Comparison of ENCODE assay signal across 8 cellular contexts in the genomic region with DNA sequence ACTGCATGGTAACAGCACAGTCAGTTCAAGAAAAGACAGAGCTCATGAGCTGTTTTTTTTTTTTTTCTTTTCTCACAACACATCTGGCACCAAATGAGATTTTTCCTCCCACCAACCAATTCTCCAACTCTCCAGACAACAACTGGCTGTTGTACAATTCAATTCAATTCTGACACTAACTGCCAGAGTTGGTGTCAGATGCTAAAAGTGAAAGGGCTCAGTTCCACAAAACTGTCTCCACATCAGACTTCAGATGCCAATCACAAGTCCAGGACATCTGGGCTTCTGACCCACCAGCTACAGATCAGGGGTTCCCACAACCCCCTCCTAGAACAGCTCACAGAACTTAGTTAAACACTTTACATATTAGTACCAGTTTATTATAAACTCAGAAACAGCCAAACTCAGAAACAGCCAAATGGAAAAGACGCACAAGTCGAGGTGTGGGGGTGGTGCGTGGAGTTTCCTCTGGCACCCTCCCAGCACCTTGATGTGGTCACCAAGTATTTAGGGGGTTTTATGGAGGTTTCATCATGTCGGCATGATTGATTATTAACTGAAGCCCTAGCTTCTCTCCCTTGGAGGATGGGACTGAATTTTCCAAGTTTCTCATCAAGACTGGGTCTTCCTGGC.
DNase-seq lines count a peak whose midpoint lies in the region; ATAC-seq and TF ChIP-seq lines count a peak whose summit lies in the region.

No MANE protein-coding gene starts in this region.

- H3K4me3 Mint-ChIP-seq in activated T-cell treated with anti-CD3 and anti-CD28 coated beads, Interleukin-2, amount 50 U/mL, for 24 hours, result peak overlapping the region; percentile 66

- peak overlapping the region; percentile 96 for H3K27ac Mint-ChIP-seq in activated T-cell treated with anti-CD3 and anti-CD28 coated beads, Interleukin-2, amount 50 U/mL, for 24 hours

- H3K27me3 ChIP-seq in WERI-Rb-1 (ENCODE audit: insufficient read depth, low read depth, severe bottlenecking), result no peaks in the 10 kb centered on the region

- TF ChIP-seq CTCF in WERI-Rb-1 (IDR thresholded peaks at IDR 0.05; ENCODE audit: low read depth, low read length), result no peak

- H3K27ac ChIP-seq in WERI-Rb-1, result no peak overlapping the region

- no peaks in the 10 kb centered on the region for H3K9me3 ChIP-seq in WERI-Rb-1 (ENCODE audit: severe bottlenecking)

- DNase-seq in activated T-cell treated with anti-CD3 and anti-CD28 coated beads, Interleukin-2, amount 50 U/mL, for 24 hours, result peak; percentile 83
- DNase-seq in stimulated activated CD4-positive, alpha-beta T cell treated with anti-CD3 and anti-CD28 coated beads, Interleukin-4, amount 100 ng/mL, for 4 hours, result peak; percentile 71 to 87
- DNase-seq in WERI-Rb-1, result no peak
- no peak for DNase-seq in NCI-H748 (lab: John Stamatoyannopoulos, UW; ENCODE audit: unreplicated experiment)
- no peak for DNase-seq in NCI-H446 treated with DMSO at 0.1 percent for 48 hours (lab: John Stamatoyannopoulos, UW)
- DNase-seq in Ammon's horn (ENCODE audit: low spot score), result no peak

- no peaks in the 10 kb centered on the region for H3K36me3 Mint-ChIP-seq in activated T-cell treated with anti-CD3 and anti-CD28 coated beads, Interleukin-2, amount 50 U/mL, for 24 hours (ENCODE audit: low read depth)

- no peaks in the 10 kb centered on the region for H3K27me3 Mint-ChIP-seq in activated T-cell treated with anti-CD3 and anti-CD28 coated beads, Interleukin-2, amount 50 U/mL, for 24 hours

- ATAC-seq in GM18909 (IDR thresholded peaks at IDR 0.05; ENCODE audit: poor library complexity, unreplicated experiment) (peak; percentile 87), HG03139 (IDR thresholded peaks at IDR 0.05; ENCODE audit: unreplicated experiment) (peak; percentile 68)

- H3K9me3 Mint-ChIP-seq in activated T-cell treated with anti-CD3 and anti-CD28 coated beads, Interleukin-2, amount 50 U/mL, for 24 hours, result no peaks in the 10 kb centered on the region

- H3K36me3 ChIP-seq in WERI-Rb-1, result no peaks in the 10 kb centered on the region

- H3K4me1 Mint-ChIP-seq in activated T-cell treated with anti-CD3 and anti-CD28 coated beads, Interleukin-2, amount 50 U/mL, for 24 hours (ENCODE audit: low read depth), result peaks cover 46% of the 10 kb centered on the region

- no peak overlapping the region for H3K4me3 ChIP-seq in WERI-Rb-1 (ENCODE audit: low read depth, low read length)

Comparison
In these comparisons a context has a peak if more than half of its experiments do, and no peak if none do; other contexts are left out.
1. DNase-seq: peak in activated T-cell treated with anti-CD3 and anti-CD28 coated beads, Interleukin-2, amount 50 U/mL, for 24 hours (single experiment) and stimulated activated CD4-positive, alpha-beta T cell treated with anti-CD3 and anti-CD28 coated beads, Interleukin-4, amount 100 ng/mL, for 4 hours (2 of 2); none in WERI-Rb-1 (single experiment), NCI-H748 (single experiment), NCI-H446 treated with DMSO at 0.1 percent for 48 hours (single experiment) and Ammon's horn (single experiment).